In the genomic region with DNA sequence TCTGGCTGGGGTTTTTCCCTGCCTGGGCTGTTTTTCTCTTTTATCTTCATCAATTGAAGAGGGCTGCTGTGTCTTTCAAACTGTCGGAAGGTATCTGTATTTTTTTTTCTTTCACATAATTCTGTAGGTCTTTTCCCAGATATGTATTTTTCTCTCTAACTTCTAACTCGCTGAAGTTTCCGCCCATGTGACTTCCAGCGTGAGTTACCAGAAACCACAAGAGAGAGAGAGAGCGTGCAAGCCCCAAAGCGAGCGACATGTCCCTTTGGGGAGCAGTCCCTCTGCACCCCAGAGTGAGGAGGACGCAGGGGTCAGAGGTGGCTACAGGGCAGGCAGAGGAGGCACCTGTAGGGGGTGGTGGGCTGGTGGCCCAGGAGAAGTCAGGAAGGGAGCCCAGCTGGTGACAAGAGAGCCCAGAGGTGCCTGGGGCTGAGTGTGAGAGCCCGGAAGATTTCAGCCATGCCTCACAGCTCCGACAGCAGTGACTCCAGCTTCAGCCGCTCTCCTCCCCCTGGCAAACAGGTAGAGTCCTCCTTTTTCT, we compare ENCODE assay signal across 9 cellular contexts. TPM values are rescaled to one million over a fixed set of nuclear protein-coding genes. Genes with fewer than 3 reads are reported as not detected.
A peak's percentile ranks its signal among the peaks of the same experiment; 100 is the strongest.
DNase-seq lines count a peak whose midpoint lies in the region; ATAC-seq, FAIRE-seq and TF ChIP-seq lines count a peak whose summit lies in the region.
"Had no signal": no experiment of that assay in that cellular context is flagged by ENCODE, and none has a peak within 500 bp of the region (broad histone marks: within the 10 kb centered on the region; RNA-seq: fewer than 3 reads in every experiment).

TSS of gene BATF (plus strand) at position 246 of the 541 bp plus-strand sequence. CDS start at position 460, 214 bp downstream.

- H3K36me3 Mint-ChIP-seq in central memory CD8-positive, alpha-beta T cell (ENCODE audit: insufficient read depth): peaks cover 24% of the 10 kb centered on the region

- peak; percentile 93 for FAIRE-seq in GM18507 (lab: Jason Lieb, UNC)

- no peaks in the 10 kb centered on the region for H3K4me1 ChIP-seq in prostate gland (replicated peaks)

- no peaks in the 10 kb centered on the region for H3K36me3 ChIP-seq in prostate gland

- H3K27me3 ChIP-seq in prostate gland (replicated peaks; ENCODE audit: insufficient read depth): no peaks in the 10 kb centered on the region

- no peaks in the 10 kb centered on the region for H3K9me3 ChIP-seq in prostate gland

- peak within 1 kb of the TSS; percentile 55 to 70 for H3K27ac ChIP-seq in prostate gland

- H3K9me3 Mint-ChIP-seq in central memory CD8-positive, alpha-beta T cell: no peaks in the 10 kb centered on the region

- intact Hi-C loops in T-helper 2 cell treated with Interferon-gamma antibody and Interleukin-4, amounts not matched to agents 100 ng/mL and 5 ng/mL, for 36 hours (cut with micrococcal nuclease): loop anchor here (1.0 to 5.0 kb wide), 3 partner anchors 20 to 139 kb away; partner anchors contain the start of genes ERG28 and TTLL5
- intact Hi-C loops in prostate gland (cut with DNase I): no loop called here

- no peak for TF ChIP-seq CTCF in prostate gland (IDR thresholded peaks at IDR 0.05)

- peak within 1 kb of the TSS; percentile 99 for H3K4me3 Mint-ChIP-seq in central memory CD8-positive, alpha-beta T cell

- peak; percentile 31 for TF ChIP-seq POLR2A in prostate gland (IDR thresholded peaks at IDR 0.05)

- no peaks in the 10 kb centered on the region for H3K27me3 Mint-ChIP-seq in central memory CD8-positive, alpha-beta T cell

- peaks cover 68% of the 10 kb centered on the region for H3K4me1 Mint-ChIP-seq in central memory CD8-positive, alpha-beta T cell

- no peak for DNase-seq in GM18507 (ENCODE audit: extremely low spot score, insufficient read length, low read depth)
- DNase-seq in central memory CD8-positive, alpha-beta T cell (ENCODE audit: low spot score in 2 of 2): peak in 1 of 2 donors; percentile 53
- DNase-seq in prostate gland (ENCODE audit: low spot score): no peak
- DNase-seq in NCI-H345 (lab: John Stamatoyannopoulos, UW): no peak
- no peak for DNase-seq in HuH-7.5 (ENCODE audit: low spot score)
- DNase-seq: IMR-90 had no signal

- WGBS in prostate gland: 64% methylated on average over 11 of the region's 11 CpGs

- peak; percentile 49 for ATAC-seq in HG02970 (IDR thresholded peaks at IDR 0.05; ENCODE audit: low FRiP score, unreplicated experiment)
- ATAC-seq in central memory CD8-positive, alpha-beta T cell (replicated peaks; ENCODE audit: extremely low read depth, poor library complexity, severe bottlenecking): peak; percentile 83
- no peak for ATAC-seq in SK-N-SH treated with all-trans-retinoic acid at 6 μM for 48 hours

- peak within 1 kb of the TSS; percentile 0 to 6 for H3K4me3 ChIP-seq in prostate gland

- peak within 1 kb of the TSS; percentile 95 for H3K27ac Mint-ChIP-seq in central memory CD8-positive, alpha-beta T cell (ENCODE audit: low read depth)

TF ChIP-seq in SK-N-SH treated with all-trans-retinoic acid at 6 μM for 48 hours, 23 proteins besides CTCF, POLR2A, EP300 and RAD21:
- TF ChIP-seq TCF4 (CRISPR knock-in tag; IDR thresholded peaks at IDR 0.05; ENCODE audit: borderline replicate concordance) (no peak), ISL1 (CRISPR knock-in tag; IDR thresholded peaks at IDR 0.05) (no peak), ZNF70 (CRISPR knock-in tag; IDR thresholded peaks at IDR 0.05) (no peak), ZFP3 (CRISPR knock-in tag; IDR thresholded peaks at IDR 0.05) (no peak), CSRNP3 (CRISPR knock-in tag; IDR thresholded peaks at IDR 0.05) (no peak), OSR1 (CRISPR knock-in tag; IDR thresholded peaks at IDR 0.05) (no peak), PATZ1 (CRISPR knock-in tag; IDR thresholded peaks at IDR 0.05; ENCODE audit: borderline replicate concordance) (no peak), CSDC2 (CRISPR knock-in tag; IDR thresholded peaks at IDR 0.05) (no peak), ZNF8 (CRISPR knock-in tag; IDR thresholded peaks at IDR 0.05) (no peak), TOX (CRISPR knock-in tag; IDR thresholded peaks at IDR 0.05; ENCODE audit: borderline replicate concordance) (no peak), ESRRG (CRISPR knock-in tag; IDR thresholded peaks at IDR 0.05) (no peak), RARB (CRISPR knock-in tag; IDR thresholded peaks at IDR 0.05) (no peak), ARNTL (CRISPR knock-in tag; IDR thresholded peaks at IDR 0.05; ENCODE audit: borderline replicate concordance, low read depth) (no peak), CREB5 (CRISPR knock-in tag; IDR thresholded peaks at IDR 0.05; ENCODE audit: low read depth) (no peak)
- TF ChIP-seq, protein P1, sequence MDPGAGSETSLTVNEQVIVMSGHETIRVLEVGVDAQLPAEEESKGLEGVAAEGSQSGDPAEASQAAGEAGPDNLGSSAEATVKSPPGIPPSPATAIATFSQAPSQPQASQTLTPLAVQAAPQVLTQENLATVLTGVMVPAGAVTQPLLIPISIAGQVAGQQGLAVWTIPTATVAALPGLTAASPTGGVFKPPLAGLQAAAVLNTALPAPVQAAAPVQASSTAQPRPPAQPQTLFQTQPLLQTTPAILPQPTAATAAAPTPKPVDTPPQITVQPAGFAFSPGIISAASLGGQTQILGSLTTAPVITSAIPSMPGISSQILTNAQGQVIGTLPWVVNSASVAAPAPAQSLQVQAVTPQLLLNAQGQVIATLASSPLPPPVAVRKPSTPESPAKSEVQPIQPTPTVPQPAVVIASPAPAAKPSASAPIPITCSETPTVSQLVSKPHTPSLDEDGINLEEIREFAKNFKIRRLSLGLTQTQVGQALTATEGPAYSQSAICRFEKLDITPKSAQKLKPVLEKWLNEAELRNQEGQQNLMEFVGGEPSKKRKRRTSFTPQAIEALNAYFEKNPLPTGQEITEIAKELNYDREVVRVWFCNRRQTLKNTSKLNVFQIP (CRISPR knock-in tag; IDR thresholded peaks at IDR 0.05; ENCODE audit: borderline replicate concordance, low read depth): no peak

RNA-seq across cellular contexts. Expression of gene BATF, which starts in this region (rescaled TPM):
- 49.5 and 56.0 TPM in 2 replicates for total RNA-seq in T-helper 2 cell treated with Interferon-gamma antibody and Interleukin-4, amounts not matched to agents 100 ng/mL and 5 ng/mL, for 36 hours
- 10 to 100 TPM in 1 of 2 donors, 1 to 10 TPM in 1; 3.1 to 11.8 TPM for total RNA-seq in prostate gland
- total RNA-seq: IMR-90 had no signal
